ENCODE assay signal across 9 cellular contexts in genomic region chr5:90866333-90866732, GRCh38.
DNase-seq lines count a peak whose midpoint lies in the region; ATAC-seq lines count a peak whose summit lies in the region.
"Had no signal": no experiment of that assay in that cellular context is flagged by ENCODE, and none has a peak within 500 bp of the region (broad histone marks: within the 10 kb centered on the region; RNA-seq: fewer than 3 reads in every experiment).

No MANE protein-coding gene starts in this region.

- no peak overlapping the region for H3K27ac ChIP-seq in substantia nigra (ENCODE audit: low read depth, low read length, poor library complexity, severe bottlenecking)
- H3K27ac ChIP-seq: SJSA1 had no signal

- peak; percentile 48 for ATAC-seq in HG02623 (IDR thresholded peaks at IDR 0.05; ENCODE audit: unreplicated experiment)

- peak; percentile 45 for DNase-seq in G401 (ENCODE audit: low spot score)
- peak; percentile 66 for DNase-seq in NCI-H748 treated with DMSO at 0.1 percent for 48 hours (lab: John Stamatoyannopoulos, UW)
- DNase-seq in cerebellar cortex (ENCODE audit: low spot score), result peak; percentile 41
- peak; percentile 43 to 52 for DNase-seq in lung microvascular endothelial cell (ENCODE audit: low read depth in 2 of 2)
- no peak for DNase-seq in stimulated activated naive CD4-positive, alpha-beta T cell treated with Interleukin-2 at 50 U/mL for 16 hours (lab: John Stamatoyannopoulos, UW)
- DNase-seq in substantia nigra (lab: John Stamatoyannopoulos, UW), result no peak
- DNase-seq in NCI-H187 treated with DMSO at 0.1 percent for 48 hours (lab: John Stamatoyannopoulos, UW), result no peak

- in situ Hi-C loops in G401 (cut with HindIII; ENCODE audit: low sequenced_read_pairs), result no loop called here

Comparison
In these comparisons a context has a peak if more than half of its experiments do, and no peak if none do; other contexts are left out.
1. DNase-seq: peak in G401 (single experiment), NCI-H748 treated with DMSO at 0.1 percent for 48 hours (single experiment), cerebellar cortex (single experiment) and lung microvascular endothelial cell (2 of 2); none in stimulated activated naive CD4-positive, alpha-beta T cell treated with Interleukin-2 at 50 U/mL for 16 hours (single experiment), substantia nigra (0 of 49) and NCI-H187 treated with DMSO at 0.1 percent for 48 hours (single experiment).